22 cellular contexts compared by ENCODE assay signal in genomic region chr1:202439308-202439707, GRCh38.
"Had no signal": no experiment of that assay in that cellular context is flagged by ENCODE, and none has a peak within 500 bp of the region (broad histone marks: within the 10 kb centered on the region; RNA-seq: fewer than 3 reads in every experiment).

No MANE protein-coding gene starts in this region.

- H3K27ac ChIP-seq: adrenal gland, ascending aorta, brain microvascular endothelial cell, foreskin keratinocyte, lower lobe of right lung, thyroid gland, WERI-Rb-1 had no signal

- H3K4me1 ChIP-seq: adrenal gland, ascending aorta, foreskin keratinocyte, lower lobe of right lung, thyroid gland had no signal

- ATAC-seq: foreskin keratinocyte; left colon; mucosa of descending colon; stimulated activated naive CD8-positive, alpha-beta T cell treated with anti-CD3 and anti-CD28 coated beads, Interleukin-15, Interleukin-2, amounts not matched to agents 100 U/mL and 50 U/mL, for 24 hours; T-cell had no signal

- H3K9me3 ChIP-seq: adrenal gland, ascending aorta, lower lobe of right lung, mucosa of descending colon, thyroid gland had no signal

- H3K27me3 ChIP-seq: adrenal gland, ascending aorta, brain microvascular endothelial cell, foreskin keratinocyte, thyroid gland had no signal

- H3K4me3 ChIP-seq: adrenal gland, ascending aorta, lower lobe of right lung, mucosa of descending colon, thyroid gland had no signal

- DNase-seq: activated CD4-positive, alpha-beta T cell treated with anti-CD3 and anti-CD28 coated beads, Interleukin-2, amount 50 U/mL, for 1 hour; activated CD4-positive, CD25-positive, alpha-beta regulatory T cell treated with anti-CD3 and anti-CD28 coated beads, Interleukin-2, amount 50 U/mL, for 72 hours; activated gamma-delta T cell treated with Interleukin-2 at 50 U/mL for 16 hours; activated T-cell treated with anti-CD3 and anti-CD28 coated beads, Interleukin-2, amount 50 U/mL, for 1 hour; brain microvascular endothelial cell; central memory CD4-positive, alpha-beta T cell; effector memory CD4-positive, alpha-beta T cell; foreskin keratinocyte; hypothalamus; left colon; lower lobe of right lung; mesendoderm; mucosa of descending colon; stimulated activated CD4-positive, alpha-beta T cell treated with anti-CD3 and anti-CD28 coated beads, Interleukin-12 subunit alpha, Interleukin-12 subunit beta, amount 100 ng/mL, for 4 hours; stimulated activated CD4-positive, alpha-beta T cell treated with anti-CD3 and anti-CD28 coated beads, Interleukin-4, amount 100 ng/mL, for 4 hours; stimulated activated naive CD8-positive, alpha-beta T cell treated with anti-CD3 and anti-CD28 coated beads, Interleukin-15, Interleukin-2, amounts not matched to agents 100 U/mL and 50 U/mL, for 24 hours; T-cell; thyroid gland; WERI-Rb-1 had no signal

- FAIRE-seq: islet of Langerhans had no signal
